19 cellular contexts compared by ENCODE assay signal in genomic region chr17:56165017-56165720, GRCh38. TPM values are rescaled to one million over a fixed set of nuclear protein-coding genes. Genes with fewer than 3 reads are reported as not detected.
DNase-seq lines count a peak whose midpoint lies in the region; ATAC-seq and TF ChIP-seq lines count a peak whose summit lies in the region.
"Had no signal": no experiment of that assay in that cellular context is flagged by ENCODE, and none has a peak within 500 bp of the region (broad histone marks: within the 10 kb centered on the region; RNA-seq: fewer than 3 reads in every experiment).

No MANE protein-coding gene starts in this region.

- no peaks in the 10 kb centered on the region for H3K9me3 Mint-ChIP-seq in progenitor cell of endocrine pancreas (ENCODE audit: low read depth)

- no peaks in the 10 kb centered on the region for H3K36me3 ChIP-seq in psoas muscle (ENCODE audit: insufficient read depth in 1 of 2, low read depth in 1 of 2)

- H3K4me3 Mint-ChIP-seq in progenitor cell of endocrine pancreas (ENCODE audit: low read depth), result no peak overlapping the region
- H3K4me3 Mint-ChIP-seq: CD14-positive monocyte had no signal

- peaks cover 12% of the 10 kb centered on the region for H3K4me1 Mint-ChIP-seq in progenitor cell of endocrine pancreas (ENCODE audit: low read depth)
- H3K4me1 Mint-ChIP-seq: CD14-positive monocyte had no signal

- ATAC-seq in psoas muscle, result peak; percentile 25 to 80 (median 58)
- ATAC-seq in stimulated activated naive CD8-positive, alpha-beta T cell treated with anti-CD3 and anti-CD28 coated beads, Interleukin-15, Interleukin-2, amounts not matched to agents 100 U/mL and 50 U/mL, for 24 hours, result no peak
- ATAC-seq: HCT116 had no signal

- H3K36me3 Mint-ChIP-seq in progenitor cell of endocrine pancreas (ENCODE audit: insufficient read depth), result no peaks in the 10 kb centered on the region
- H3K36me3 Mint-ChIP-seq: CD14-positive monocyte had no signal

- no peaks in the 10 kb centered on the region for H3K4me1 ChIP-seq in psoas muscle

- intact Hi-C loops in psoas muscle (cut with DNase I), result no loop called here

- peaks cover 17% of the 10 kb centered on the region for H3K27me3 Mint-ChIP-seq in progenitor cell of endocrine pancreas

- no peaks in the 10 kb centered on the region for H3K9me3 ChIP-seq in psoas muscle

- H3K27ac ChIP-seq in psoas muscle, result no peak overlapping the region
- H3K27ac ChIP-seq: HL-60 had no signal

- peak; percentile 19 for DNase-seq in AG20443 (ENCODE audit: low spot score)
- peak; percentile 88 for DNase-seq in HS-27A (ENCODE audit: low read depth)
- peak; percentile 40 for DNase-seq in dedifferentiated amniotic fluid mesenchymal stem cell (ENCODE audit: extremely low spot score)
- no peak for DNase-seq in psoas muscle
- no peak for DNase-seq in NCI-H187 (lab: John Stamatoyannopoulos, UW)
- DNase-seq in stimulated activated naive CD8-positive, alpha-beta T cell treated with anti-CD3 and anti-CD28 coated beads, Interleukin-15, Interleukin-2, amounts not matched to agents 100 U/mL and 50 U/mL, for 24 hours, result no peak
- no peak for DNase-seq in progenitor cell of endocrine pancreas (ENCODE audit: low spot score, unreplicated experiment)
- DNase-seq: AML-193; COR-L47; KBM-7; NCI-H1417 treated with DMSO at 0.1 percent for 48 hours; NCI-H2029; NCI-H2171; NCI-H446 treated with DMSO at 0.1 percent for 48 hours; NK-92 treated with Interleukin-12 subunit alpha and Interleukin-12 subunit beta, amount 100 ng/mL, for 24 hours; SHP77 treated with DMSO at 0.1 percent for 48 hours had no signal

- H3K4me3 ChIP-seq in psoas muscle, result no peak overlapping the region

- TF ChIP-seq CTCF in psoas muscle (IDR thresholded peaks at IDR 0.05), result no peak
- TF ChIP-seq CTCF in progenitor cell of endocrine pancreas (IDR thresholded peaks at IDR 0.05; ENCODE audit: unreplicated experiment), result no peak

- no peaks in the 10 kb centered on the region for H3K27me3 ChIP-seq in psoas muscle (ENCODE audit: insufficient read depth in 3 of 3, low read length in 2 of 3)

- 55 to 68% (median 61%) methylated on average over 8 of the region's 8 CpGs for WGBS in psoas muscle, 3 donors

- H3K27ac Mint-ChIP-seq in progenitor cell of endocrine pancreas, result no peak overlapping the region
- H3K27ac Mint-ChIP-seq: CD14-positive monocyte had no signal

RNA-seq across cellular contexts. Expression of gene ANKFN1, which starts 11.9 kb away (rescaled TPM):
- under 1 TPM in 2 of 4 donors, not detected in 2; 0.06 to 0.28 TPM for total RNA-seq in psoas muscle
- polyA plus RNA-seq in psoas muscle, result under 1 TPM in 2 of 3 donors, not detected in 1; 0.01 TPM
- not detected in 2 replicates for total RNA-seq in progenitor cell of endocrine pancreas
- polyA plus RNA-seq: CD14-positive monocyte had no signal

Comparison
In these comparisons a context has a peak if more than half of its experiments do, and no peak if none do; other contexts are left out.
1. DNase-seq: peak in AG20443 (single experiment), HS-27A (single experiment) and dedifferentiated amniotic fluid mesenchymal stem cell (single experiment); none in psoas muscle (0 of 2), NCI-H187 (0 of 2), stimulated activated naive CD8-positive, alpha-beta T cell treated with anti-CD3 and anti-CD28 coated beads, Interleukin-15, Interleukin-2, amounts not matched to agents 100 U/mL and 50 U/mL, for 24 hours (single experiment) and progenitor cell of endocrine pancreas (single experiment).